In genomic region chr5:167565555-167565954, GRCh38 we compare ENCODE assay signal across 9 cellular contexts.
A peak's percentile ranks its signal among the peaks of the same experiment; 100 is the strongest.
DNase-seq lines count a peak whose midpoint lies in the region; ATAC-seq and TF ChIP-seq lines count a peak whose summit lies in the region.
"Had no signal": no experiment of that assay in that cellular context is flagged by ENCODE, and none has a peak within 500 bp of the region (broad histone marks: within the 10 kb centered on the region; RNA-seq: fewer than 3 reads in every experiment).

No MANE protein-coding gene starts in this region.

- no peaks in the 10 kb centered on the region for H4K20me1 ChIP-seq in GM23248 (ENCODE audit: insufficient read depth)

- H3K4me1 ChIP-seq in GM23248 (ENCODE audit: insufficient read depth) (no peaks in the 10 kb centered on the region), RWPE2 (ENCODE audit: insufficient read depth, poor library complexity, severe bottlenecking) (no peaks in the 10 kb centered on the region)

- no peaks in the 10 kb centered on the region for H3K36me3 ChIP-seq in GM23248 (ENCODE audit: low read depth)
- no peaks in the 10 kb centered on the region for H3K36me3 ChIP-seq in RWPE2 (ENCODE audit: low read depth)

- no peaks in the 10 kb centered on the region for H3K79me2 ChIP-seq in GM23248 (ENCODE audit: insufficient read depth)

- H3K27me3 ChIP-seq in GM23248 (replicated peaks; ENCODE audit: insufficient read depth) = peaks cover 13% of the 10 kb centered on the region; the same call in 1 of the 2 replicates
- H3K27me3 ChIP-seq in RWPE2 (ENCODE audit: insufficient read depth, poor library complexity, severe bottlenecking) = peaks cover 18% of the 10 kb centered on the region

- no peak overlapping the region for H3K9ac ChIP-seq in GM23248

- POLR2A ChIA-PET in AG04449 (lab: Yijun Ruan, JAX) = interaction anchor here (0.5 kb wide), 1 partner anchor 26 kb away, joined by 3 read pairs; no protein-coding TSS in a partner anchor

- in situ Hi-C loops in GM23248 (cut with MboI) = loop anchor here (25.0 kb wide), 1 partner anchor 1928 kb away; no protein-coding TSS in a partner anchor

- H2AFZ ChIP-seq in GM23248 = peak overlapping the region; percentile 49; the same call in 1 of the 2 replicates

- H3K27ac ChIP-seq in GM23248 (no peak overlapping the region), RWPE2 (ENCODE audit: poor library complexity, severe bottlenecking) (no peak overlapping the region)

- H3K9me2 ChIP-seq in GM23248 (ENCODE audit: insufficient read depth) = no peaks in the 10 kb centered on the region

- H3K9me3 ChIP-seq in GM23248 (ENCODE audit: low read depth) (no peaks in the 10 kb centered on the region), RWPE2 (ENCODE audit: severe bottlenecking) (no peaks in the 10 kb centered on the region)

- CTCF ChIA-PET in AG04449 (lab: Yijun Ruan, JAX) = interaction anchor here (0.8 to 2.6 kb wide), 15 partner anchors 9 to 1937 kb away, joined by 3 to 16 read pairs (median 4); no protein-coding TSS in a partner anchor

- no peak overlapping the region for H3K4me2 ChIP-seq in GM23248 (ENCODE audit: unreplicated experiment)

- H3F3A ChIP-seq in GM23248 (ENCODE audit: insufficient read depth) = no peaks in the 10 kb centered on the region

- DNase-seq in AG04449 (ENCODE audit: low read depth, low spot score) (no peak), GM23248 (peak; percentile 50), RWPE2 (ENCODE audit: low spot score) (no peak), hepatic stellate cell (ENCODE audit: low spot score) (peak; percentile 2), SKM-1 treated with dmso at 0.1 percent for 144 hours (lab: John Stamatoyannopoulos, UW; ENCODE audit: unreplicated experiment) (no peak), middle frontal gyrus (ENCODE audit: extremely low spot score, low spot score) (no peak)
- DNase-seq: GDM1 had no signal

- 61 to 67% methylated on average over 3 of the region's 3 CpGs for WGBS in GM23248 (ENCODE audit: low coverage in 1 of 2, low lambda C conversion rate in 2 of 2, missing lambda C conversion rate in 2 of 2), 2 experiments

- ATAC-seq in RWPE2 (ENCODE audit: low read depth) (peak; percentile 70; the same call in 2 of the 3 replicates), HG03175 (IDR thresholded peaks at IDR 0.05; ENCODE audit: unreplicated experiment) (no peak), HG02763 (IDR thresholded peaks at IDR 0.05; ENCODE audit: unreplicated experiment) (no peak)

- H3K4me3 ChIP-seq in AG04449 (ENCODE audit: low read depth, low read length) (no peak overlapping the region), GM23248 (no peak overlapping the region), RWPE2 (ENCODE audit: severe bottlenecking) (no peak overlapping the region)

- TF ChIP-seq CTCF in AG04449 (IDR thresholded peaks at IDR 0.05; ENCODE audit: insufficient read depth, low read length, missing control alignments) (peak; percentile 17), RWPE2 (IDR thresholded peaks at IDR 0.05; ENCODE audit: poor library complexity, severe bottlenecking) (peak; percentile 61)

Comparison
In these comparisons a context has a peak if more than half of its experiments do, and no peak if none do; other contexts are left out.
1. DNase-seq: peak in GM23248 (single experiment) and hepatic stellate cell (single experiment); none in AG04449 (single experiment), RWPE2 (single experiment), SKM-1 treated with dmso at 0.1 percent for 144 hours (single experiment) and middle frontal gyrus (single experiment).